Comparison of ENCODE assay signal across 1 cellular context in genomic region chr10:84256510-84257342, GRCh38.
TF ChIP-seq lines count a peak whose summit lies in the region.

No MANE protein-coding gene starts in this region.

TF ChIP-seq in K562, 482 proteins besides CTCF, POLR2A, EP300 and RAD21 (continued from another document):
- TF ChIP-seq, protein P1, sequence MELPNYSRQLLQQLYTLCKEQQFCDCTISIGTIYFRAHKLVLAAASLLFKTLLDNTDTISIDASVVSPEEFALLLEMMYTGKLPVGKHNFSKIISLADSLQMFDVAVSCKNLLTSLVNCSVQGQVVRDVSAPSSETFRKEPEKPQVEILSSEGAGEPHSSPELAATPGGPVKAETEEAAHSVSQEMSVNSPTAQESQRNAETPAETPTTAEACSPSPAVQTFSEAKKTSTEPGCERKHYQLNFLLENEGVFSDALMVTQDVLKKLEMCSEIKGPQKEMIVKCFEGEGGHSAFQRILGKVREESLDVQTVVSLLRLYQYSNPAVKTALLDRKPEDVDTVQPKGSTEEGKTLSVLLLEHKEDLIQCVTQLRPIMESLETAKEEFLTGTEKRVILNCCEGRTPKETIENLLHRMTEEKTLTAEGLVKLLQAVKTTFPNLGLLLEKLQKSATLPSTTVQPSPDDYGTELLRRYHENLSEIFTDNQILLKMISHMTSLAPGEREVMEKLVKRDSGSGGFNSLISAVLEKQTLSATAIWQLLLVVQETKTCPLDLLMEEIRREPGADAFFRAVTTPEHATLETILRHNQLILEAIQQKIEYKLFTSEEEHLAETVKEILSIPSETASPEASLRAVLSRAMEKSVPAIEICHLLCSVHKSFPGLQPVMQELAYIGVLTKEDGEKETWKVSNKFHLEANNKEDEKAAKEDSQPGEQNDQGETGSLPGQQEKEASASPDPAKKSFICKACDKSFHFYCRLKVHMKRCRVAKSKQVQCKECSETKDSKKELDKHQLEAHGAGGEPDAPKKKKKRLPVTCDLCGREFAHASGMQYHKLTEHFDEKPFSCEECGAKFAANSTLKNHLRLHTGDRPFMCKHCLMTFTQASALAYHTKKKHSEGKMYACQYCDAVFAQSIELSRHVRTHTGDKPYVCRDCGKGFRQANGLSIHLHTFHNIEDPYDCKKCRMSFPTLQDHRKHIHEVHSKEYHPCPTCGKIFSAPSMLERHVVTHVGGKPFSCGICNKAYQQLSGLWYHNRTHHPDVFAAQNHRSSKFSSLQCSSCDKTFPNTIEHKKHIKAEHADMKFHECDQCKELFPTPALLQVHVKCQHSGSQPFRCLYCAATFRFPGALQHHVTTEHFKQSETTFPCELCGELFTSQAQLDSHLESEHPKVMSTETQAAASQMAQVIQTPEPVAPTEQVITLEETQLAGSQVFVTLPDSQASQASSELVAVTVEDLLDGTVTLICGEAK (IDR thresholded peaks at IDR 0.05), result no peak
- TF ChIP-seq, protein P1 (CRISPR knock-in tag; IDR thresholded peaks at IDR 0.05), result peak; percentile 72
- TF ChIP-seq ZNF592 (IDR thresholded peaks at IDR 0.05), result 0 out of 2 replicates have a peak, but pooled peaks have one; percentile 57
- TF ChIP-seq CBX2 (IDR thresholded peaks at IDR 0.05; ENCODE audit: insufficient read depth, low read length, poor library complexity, severe bottlenecking), result no peak
- TF ChIP-seq ZNF140 (CRISPR knock-in tag; IDR thresholded peaks at IDR 0.05), result no peak
- TF ChIP-seq, protein P2, sequence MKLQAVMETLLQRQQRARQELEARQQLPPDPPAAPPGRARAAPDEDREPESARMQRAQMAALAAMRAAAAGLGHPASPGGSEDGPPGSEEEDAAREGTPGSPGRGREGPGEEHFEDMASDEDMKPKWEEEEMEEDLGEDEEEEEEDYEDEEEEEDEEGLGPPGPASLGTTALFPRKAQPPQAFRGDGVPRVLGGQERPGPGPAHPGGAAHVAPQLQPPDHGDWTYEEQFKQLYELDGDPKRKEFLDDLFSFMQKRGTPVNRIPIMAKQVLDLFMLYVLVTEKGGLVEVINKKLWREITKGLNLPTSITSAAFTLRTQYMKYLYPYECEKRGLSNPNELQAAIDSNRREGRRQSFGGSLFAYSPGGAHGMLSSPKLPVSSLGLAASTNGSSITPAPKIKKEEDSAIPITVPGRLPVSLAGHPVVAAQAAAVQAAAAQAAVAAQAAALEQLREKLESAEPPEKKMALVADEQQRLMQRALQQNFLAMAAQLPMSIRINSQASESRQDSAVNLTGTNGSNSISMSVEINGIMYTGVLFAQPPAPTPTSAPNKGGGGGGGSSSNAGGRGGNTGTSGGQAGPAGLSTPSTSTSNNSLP (IDR thresholded peaks at IDR 0.05; ENCODE audit: borderline replicate concordance, low read depth, low read length), result no peak
TF ChIP-seq in K562: peak in this region for 85.
